12 cellular contexts compared by ENCODE assay signal in genomic region chr1:172658871-172659453, GRCh38. TPM values are rescaled to one million over a fixed set of nuclear protein-coding genes. Genes with fewer than 3 reads are reported as not detected.
DNase-seq lines count a peak whose midpoint lies in the region; ATAC-seq, FAIRE-seq and TF ChIP-seq lines count a peak whose summit lies in the region.
"Had no signal": no experiment of that assay in that cellular context is flagged by ENCODE, and none has a peak within 500 bp of the region (broad histone marks: within the 10 kb centered on the region; RNA-seq: fewer than 3 reads in every experiment).

Gene FASLG, plus strand, starts transcription at chr1:172659103. Its CDS starts 99 bp downstream, at chr1:172659202.

- H3K27me3 Mint-ChIP-seq in activated naive CD4-positive, alpha-beta T cell treated with anti-CD3 and anti-CD28 coated beads, Interleukin-2, amount 50 U/mL, for 24 hours = no peaks in the 10 kb centered on the region

- no peak for TF ChIP-seq RAD21 in HepG2 (CRISPR knock-in tag; IDR thresholded peaks at IDR 0.05)

- CTCF ChIA-PET in HepG2 (lab: Yijun Ruan, JAX; ENCODE audit: low intra/inter-chr PET ratio, low total read pairs) (no interaction called here), A673 (lab: Charles Lee) (no interaction called here)

- in situ Hi-C loops in HepG2 (cut with HindIII; ENCODE audit: extremely low pct_ligation_motif_present, low pct_unique_long_range_greater_than_20kb) = no loop called here

- H3K36me3 ChIP-seq in right lobe of liver (no peaks in the 10 kb centered on the region), HepG2 (replicated peaks in 1 of 2; ENCODE audit: control insufficient read depth in 1 of 2, insufficient read depth in 2 of 2, low read length in 2 of 2) (no peaks in the 10 kb centered on the region), A673 (ENCODE audit: insufficient read depth, low read length, poor library complexity, severe bottlenecking) (no peaks in the 10 kb centered on the region)

- H3K27me3 ChIP-seq in right lobe of liver = no peaks in the 10 kb centered on the region
- peaks cover 0 to 6% of the 10 kb centered on the region in 2 experiments; a peak in 1 of 5 replicates for H3K27me3 ChIP-seq in HepG2 (ENCODE audit: control insufficient read depth in 1 of 2, insufficient read depth in 2 of 2, low read length in 2 of 2)
- no peaks in the 10 kb centered on the region for H3K27me3 ChIP-seq in A673 (replicated peaks; ENCODE audit: insufficient read depth, low read depth, low read length, poor library complexity)

- H3K9me3 Mint-ChIP-seq in activated naive CD4-positive, alpha-beta T cell treated with anti-CD3 and anti-CD28 coated beads, Interleukin-2, amount 50 U/mL, for 24 hours = no peaks in the 10 kb centered on the region

- TF ChIP-seq EP300 in HepG2 (IDR thresholded peaks at IDR 0.05; ENCODE audit: low read depth in 2 of 2, low read length in 2 of 2) (no peak), HepG2 (CRISPR knock-in tag; IDR thresholded peaks at IDR 0.05; ENCODE audit: borderline replicate concordance) (no peak)

- H4K20me1 ChIP-seq in HepG2 (ENCODE audit: insufficient read depth, low read length) = no peaks in the 10 kb centered on the region

- TF ChIP-seq POLR2A in right lobe of liver (IDR thresholded peaks at IDR 0.05) (no peak), HepG2 (IDR thresholded peaks at IDR 0.05; ENCODE audit: insufficient read depth in 1 of 2, low read depth in 2 of 2, low read length in 2 of 2) (no peak)

- H3K36me3 Mint-ChIP-seq in activated naive CD4-positive, alpha-beta T cell treated with anti-CD3 and anti-CD28 coated beads, Interleukin-2, amount 50 U/mL, for 24 hours = peaks cover 23% of the 10 kb centered on the region

- H3K9ac ChIP-seq in HepG2 (ENCODE audit: insufficient read depth, low read depth, low read length) = no peak within 1 kb of the TSS

- no peaks in the 10 kb centered on the region for H3K9me3 ChIP-seq in right lobe of liver
- no peaks in the 10 kb centered on the region for H3K9me3 ChIP-seq in HepG2 (ENCODE audit: low read length)
- no peaks in the 10 kb centered on the region for H3K9me3 ChIP-seq in A673 (ENCODE audit: low read depth, low read length, poor library complexity, severe bottlenecking)

- TF ChIP-seq CTCF in right lobe of liver (IDR thresholded peaks at IDR 0.05) (no peak), HepG2 (CRISPR knock-in tag; IDR thresholded peaks at IDR 0.05) (no peak), A673 (conservative IDR thresholded peaks at IDR 0.05; ENCODE audit: low read depth, low read length) (no peak)

- H2AFZ ChIP-seq in HepG2 (ENCODE audit: low read length) = no peak within 1 kb of the TSS

- ATAC-seq in right lobe of liver = peak in 3 of 4 donors; percentile 23 to 40 (median 38)
- no peak for ATAC-seq in HepG2
- no peak for ATAC-seq in GM21367 (IDR thresholded peaks at IDR 0.05; ENCODE audit: unreplicated experiment)
- no peak for ATAC-seq in GM18873 (IDR thresholded peaks at IDR 0.05; ENCODE audit: low FRiP score, unreplicated experiment)
- no peak for ATAC-seq in GM19351 (IDR thresholded peaks at IDR 0.05; ENCODE audit: unreplicated experiment)

- H3K79me2 ChIP-seq in HepG2 (ENCODE audit: insufficient read depth, low read length) = no peaks in the 10 kb centered on the region

- H3K4me3 ChIP-seq in right lobe of liver (no peak within 1 kb of the TSS), HepG2 (replicated peaks in 1 of 3; ENCODE audit: insufficient read depth in 1 of 3, low read depth in 2 of 3, low read length in 3 of 3) (no peak within 1 kb of the TSS), A673 (ENCODE audit: low read depth, low read length, poor library complexity, severe bottlenecking) (no peak within 1 kb of the TSS)

- 48% methylated on average over 7 of the region's 11 CpGs for whole genome bisulfite sequencing in right lobe of liver (ENCODE audit: insufficient coverage, low coverage, low lambda C conversion rate, missing lambda C conversion rate)
- 68% methylated on average over 9 of the region's 11 CpGs for WGBS in HepG2 (ENCODE audit: low lambda C conversion rate)

- intact Hi-C loops in right lobe of liver (cut with DNase I) = no loop called here
- intact Hi-C loops in HepG2 (cut with micrococcal nuclease; ENCODE audit: unreplicated experiment) = no loop called here
- intact Hi-C loops in A673 (cut with micrococcal nuclease; ENCODE audit: unreplicated experiment) = no loop called here

- BruUV-seq in HepG2 (replicated peaks; lab: Mats Ljungman, UMichigan) (no TSS peak), A673 (replicated peaks; lab: Mats Ljungman, UMichigan) (no TSS peak)

- H3K27ac ChIP-seq in right lobe of liver (no peak within 1 kb of the TSS), HepG2 (ENCODE audit: extremely low read length, insufficient read depth, low read length) (no peak within 1 kb of the TSS), A673 (ENCODE audit: low read depth, low read length, poor library complexity, severe bottlenecking) (no peak within 1 kb of the TSS)

- peaks cover 76% of the 10 kb centered on the region for H3K4me1 Mint-ChIP-seq in activated naive CD4-positive, alpha-beta T cell treated with anti-CD3 and anti-CD28 coated beads, Interleukin-2, amount 50 U/mL, for 24 hours

- H3K4me3 Mint-ChIP-seq in activated naive CD4-positive, alpha-beta T cell treated with anti-CD3 and anti-CD28 coated beads, Interleukin-2, amount 50 U/mL, for 24 hours = peak within 1 kb of the TSS; percentile 96

- POLR2A ChIA-PET in HepG2 (lab: Yijun Ruan, JAX) = no interaction called here
- POLR2A ChIA-PET in A673 (lab: Charles Lee; ENCODE audit: low non-redundant PET) = no interaction called here

- H3K4me1 ChIP-seq in right lobe of liver = no peaks in the 10 kb centered on the region
- H3K4me1 ChIP-seq in HepG2 (ENCODE audit: insufficient read depth, low read length) = no peaks in the 10 kb centered on the region
- H3K4me1 ChIP-seq in A673 (ENCODE audit: insufficient read depth, low read length, poor library complexity, severe bottlenecking) = no peaks in the 10 kb centered on the region

- DNase-seq in right lobe of liver (no peak), HepG2 (ENCODE audit: low spot score) (no peak), A673 (ENCODE audit: low spot score) (no peak)
- peak in 2 of 3 donors; percentile 42 to 65 for DNase-seq in stimulated activated CD4-positive, alpha-beta T cell treated with anti-CD3 and anti-CD28 coated beads, Interleukin-12 subunit alpha, Interleukin-12 subunit beta, amount 100 ng/mL, for 48 hours (ENCODE audit: low read depth in 2 of 3, low spot score in 1 of 3)
- DNase-seq: hippocampal formation, NCI-H2081, SHP77 treated with DMSO at 0.1 percent for 48 hours had no signal

- peak within 1 kb of the TSS; percentile 91 for H3K27ac Mint-ChIP-seq in activated naive CD4-positive, alpha-beta T cell treated with anti-CD3 and anti-CD28 coated beads, Interleukin-2, amount 50 U/mL, for 24 hours

- FAIRE-seq in HepG2 (lab: Jason Lieb, UNC) = no peak
- FAIRE-seq: G401.6 had no signal

- H3K4me2 ChIP-seq in HepG2 (ENCODE audit: low read depth, low read length) = no peak within 1 kb of the TSS

TF ChIP-seq in HepG2, 621 proteins besides CTCF, POLR2A, EP300 and RAD21 (continues in another document):
- TF ChIP-seq ZNF660 (CRISPR knock-in tag; IDR thresholded peaks at IDR 0.05; ENCODE audit: borderline replicate concordance, low read depth) = no peak
- no peak for TF ChIP-seq ETS1 (CRISPR knock-in tag; IDR thresholded peaks at IDR 0.05)
- no peak for TF ChIP-seq HNRNPL (IDR thresholded peaks at IDR 0.05; ENCODE audit: low read depth, low read length)
- TF ChIP-seq NR3C1 (CRISPR knock-in tag; IDR thresholded peaks at IDR 0.05) = no peak
- TF ChIP-seq SP140L (CRISPR knock-in tag; IDR thresholded peaks at IDR 0.05; ENCODE audit: borderline replicate concordance) = no peak
- no peak for TF ChIP-seq NKX3-1 (CRISPR knock-in tag; IDR thresholded peaks at IDR 0.05)
- no peak for TF ChIP-seq HNRNPK (IDR thresholded peaks at IDR 0.05; ENCODE audit: low read depth, low read length, poor library complexity, severe bottlenecking)
- no peak for TF ChIP-seq NFIB (CRISPR knock-in tag; IDR thresholded peaks at IDR 0.05; ENCODE audit: borderline replicate concordance)
- no peak for TF ChIP-seq FOXP1 (IDR thresholded peaks at IDR 0.05)
- TF ChIP-seq FOXP1 (CRISPR knock-in tag; IDR thresholded peaks at IDR 0.05) = no peak
- TF ChIP-seq SALL1 (CRISPR knock-in tag; IDR thresholded peaks at IDR 0.05) = no peak

RNA-seq across cellular contexts. Expression of gene FASLG, which starts in this region (rescaled TPM):
- total RNA-seq in right lobe of liver (under 1 TPM in 4 of 6 experiments, not detected in 2; 0.15 to 0.51 (median 0.31) TPM), HepG2 (2016; rRNA removed; fragmentation: Illumina TruSeq; extraction: Trizol) (not detected in 2 replicates), A673 (2021) (not detected in 2 replicates)
- total RNA-seq in HepG2 (2016; cell fraction: cytosol; rRNA removed; fragmentation: Illumina TruSeq; extraction: Trizol; ENCODE audit: low read depth) = not detected in 2 replicates
- total RNA-seq in HepG2 (2016; cell fraction: insoluble cytoplasmic fraction; rRNA removed; fragmentation: Illumina TruSeq; extraction: Trizol) = not detected in 2 replicates
- not detected in 2 replicates for total RNA-seq in HepG2 (2016; cell fraction: membrane; rRNA removed; fragmentation: Illumina TruSeq; extraction: Trizol)
- not detected in 2 replicates for total RNA-seq in HepG2 (2016; cell fraction: nucleus; rRNA removed; fragmentation: Illumina TruSeq; extraction: Trizol)
- 0.08 TPM in 1 of 2 replicates, not detected in the other for polyA plus RNA-seq in HepG2 (2011; rRNA removed)
- not detected in 2 replicates for polyA plus RNA-seq in HepG2 (2011; cell fraction: cytosol; rRNA removed)
- polyA plus RNA-seq in HepG2 (2011; cell fraction: nucleus; rRNA removed) = not detected in 2 replicates
- polyA plus RNA-seq in HepG2 (2012) = not detected in 2 replicates
- polyA plus RNA-seq in HepG2 (2016; cell fraction: cytosol; fragmentation: Illumina TruSeq; extraction: Trizol; ENCODE audit: low read depth) = not detected in 2 replicates
- polyA plus RNA-seq in HepG2 (2016; cell fraction: insoluble cytoplasmic fraction; fragmentation: Illumina TruSeq; extraction: Trizol; ENCODE audit: low read depth) = not detected in 2 replicates
- not detected in 2 replicates for polyA plus RNA-seq in HepG2 (2016; cell fraction: membrane; fragmentation: Illumina TruSeq; extraction: Trizol; ENCODE audit: low read depth)
- polyA plus RNA-seq in HepG2 (2016; cell fraction: nucleus; fragmentation: Illumina TruSeq; extraction: Trizol; ENCODE audit: insufficient read depth, low read depth) = not detected in 2 replicates
- not detected in 2 replicates for polyA minus RNA-seq in HepG2 (2011; rRNA and poly(A)+ RNA removed; ENCODE audit: low replicate concordance)
- polyA minus RNA-seq in HepG2 (2011; cell fraction: cytosol; rRNA and poly(A)+ RNA removed) = not detected in 2 replicates
- polyA minus RNA-seq in HepG2 (2011; cell fraction: nucleus; rRNA and poly(A)+ RNA removed) = not detected in 2 replicates

Comparison
In these comparisons a context has a peak if more than half of its experiments do, and no peak if none do; other contexts are left out.
1. Peak in ATAC-seq in right lobe of liver; RNA of the gene not detected or under 1 TPM.
2. DNase-seq: peak in stimulated activated CD4-positive, alpha-beta T cell treated with anti-CD3 and anti-CD28 coated beads, Interleukin-12 subunit alpha, Interleukin-12 subunit beta, amount 100 ng/mL, for 48 hours (2 of 3); none in right lobe of liver (0 of 3), HepG2 (single experiment) and A673 (single experiment).